Comparison of ENCODE assay signal across 8 cellular contexts in genomic region chr12:42145197-42145549, GRCh38. TPM values are rescaled to one million over a fixed set of nuclear protein-coding genes. Genes with fewer than 3 reads are reported as not detected.
DNase-seq lines count a peak whose midpoint lies in the region; ATAC-seq and TF ChIP-seq lines count a peak whose summit lies in the region.

No MANE protein-coding gene starts in this region.

- intact Hi-C loops in right lobe of liver (cut with DNase I), result no loop called here

- H3K4me3 ChIP-seq in GM08714 (ENCODE audit: low read length), result peak overlapping the region; percentile 100; the same call in 1 of the 2 replicates
- peak overlapping the region; percentile 64 for H3K4me3 ChIP-seq in astrocyte of the cerebellum (ENCODE audit: low read depth, low read length)
- H3K4me3 ChIP-seq in right lobe of liver, result peak overlapping the region; percentile 64 to 85 (median 64)
- peak overlapping the region; percentile 90 for H3K4me3 ChIP-seq in urinary bladder (ENCODE audit: low read depth, low read length)

- H3K27me3 ChIP-seq in right lobe of liver, result no peaks in the 10 kb centered on the region

- DNase-seq in astrocyte of the cerebellum (ENCODE audit: low read depth) (no peak), right lobe of liver (no peak), UCSD-AML1 (lab: John Stamatoyannopoulos, UW; ENCODE audit: unreplicated experiment) (no peak), HK-2 (ENCODE audit: unreplicated experiment) (no peak), SKM-1 (lab: John Stamatoyannopoulos, UW; ENCODE audit: unreplicated experiment) (no peak)

- no peak for TF ChIP-seq POLR2A in right lobe of liver (IDR thresholded peaks at IDR 0.05)

- H3K36me3 ChIP-seq in right lobe of liver (no peaks in the 10 kb centered on the region), urinary bladder (ENCODE audit: insufficient read depth) (no peaks in the 10 kb centered on the region)

- peak overlapping the region; percentile 30 to 77 (median 76) for H3K27ac ChIP-seq in right lobe of liver
- no peak overlapping the region for H3K27ac ChIP-seq in urinary bladder (ENCODE audit: low read depth)

- in situ Hi-C loops in astrocyte of the cerebellum (cut with HindIII; ENCODE audit: low sequenced_read_pairs), result loop anchor here (25.0 kb wide), 1 partner anchor 1142 kb away; no protein-coding TSS in a partner anchor

- no peaks in the 10 kb centered on the region for H3K9me3 ChIP-seq in right lobe of liver

- WGBS in right lobe of liver (ENCODE audit: insufficient coverage, low coverage, low lambda C conversion rate, missing lambda C conversion rate), result 2% methylated on average over 8 of the region's 8 CpGs
- 9% methylated on average over 8 of the region's 8 CpGs for WGBS in urinary bladder

- ATAC-seq in HG03457 (IDR thresholded peaks at IDR 0.05; ENCODE audit: unreplicated experiment) (peak; percentile 5), right lobe of liver (peak in 1 of 4 donors; percentile 11)

- TF ChIP-seq CTCF in astrocyte of the cerebellum (IDR thresholded peaks at IDR 0.05; ENCODE audit: low read depth, low read length, missing control alignments) (no peak), right lobe of liver (IDR thresholded peaks at IDR 0.05) (no peak)

- H3K4me1 ChIP-seq in right lobe of liver (peaks cover 0 to 13% (median 0%) of the 10 kb centered on the region in 4 donors), urinary bladder (ENCODE audit: insufficient read depth) (no peaks in the 10 kb centered on the region)

RNA-seq across cellular contexts. Expression of gene GXYLT1, which starts 0.5 kb away (rescaled TPM):
- total RNA-seq in right lobe of liver (10 to 100 TPM in 5 of 6 experiments, 1 to 10 TPM in 1; 9.3 to 13.8 (median 10.8) TPM), urinary bladder (39.2 TPM)
- 3.6 TPM for polyA plus RNA-seq in urinary bladder
